Comparison of ENCODE assay signal across 29 cellular contexts in the genomic region with DNA sequence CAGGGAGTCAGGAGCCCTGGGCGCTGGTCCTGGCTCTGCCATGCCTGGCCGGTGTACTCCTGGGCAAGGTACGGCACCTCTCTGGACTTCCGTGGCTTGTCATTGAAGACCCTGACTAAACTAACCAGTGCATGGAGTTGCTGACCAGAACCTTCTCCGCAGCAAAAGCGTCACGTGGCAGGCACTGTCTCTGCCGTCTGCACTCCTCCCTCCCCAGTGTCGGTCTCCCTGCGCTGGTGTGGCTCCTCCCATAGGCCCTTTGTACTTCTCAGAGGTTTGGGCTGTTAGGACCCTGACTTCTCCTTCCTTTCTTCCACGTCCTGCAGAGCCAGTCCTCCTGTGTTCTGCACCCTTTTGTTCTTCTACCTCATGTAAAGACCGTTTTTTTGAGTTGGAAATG.
"Had no signal": no experiment of that assay in that cellular context is flagged by ENCODE, and none has a peak within 500 bp of the region (broad histone marks: within the 10 kb centered on the region; RNA-seq: fewer than 3 reads in every experiment).

No MANE protein-coding gene starts in this region.

- H3K27ac Mint-ChIP-seq: activated naive CD8-positive, alpha-beta T cell; stimulated activated memory B cell treated with anti-CD40 and anti-IgM and Interleukin-4, amounts not matched to agents 10 μg/mL and 1 μg/mL and 100 μg/mL, for 72 hours had no signal

- H3K9me3 Mint-ChIP-seq: stimulated activated memory B cell treated with anti-CD40 and anti-IgM and Interleukin-4, amounts not matched to agents 10 μg/mL and 1 μg/mL and 100 μg/mL, for 72 hours had no signal

- DNase-seq: activated CD4-positive, alpha-beta T cell treated with anti-CD3 and anti-CD28 coated beads, Interleukin-2, amount 50 U/mL, for 1 hour; activated effector memory CD4-positive, alpha-beta T cell treated with Interleukin-2 at 50 U/mL for 16 hours; activated naive CD4-positive, alpha-beta T cell treated with Interleukin-2 at 50 U/mL for 16 hours; anterior cingulate cortex; dermis blood vessel endothelial cell; effector CD4-positive, alpha-beta T cell; hippocampal formation; kidney glomerular epithelial cell; left ventricle myocardium inferior; nucleus accumbens; pancreas; stimulated activated CD4-positive, alpha-beta T cell treated with anti-CD3 and anti-CD28 coated beads, Interleukin-1b, Interleukin-23, amount 100 ng/mL, for 48 hours; stimulated activated CD4-positive, alpha-beta T cell treated with anti-CD3 and anti-CD28 coated beads, Interleukin-4, amount 100 ng/mL, for 4 hours; stimulated activated CD8-positive, alpha-beta memory T cell treated with anti-CD3 and anti-CD28 coated beads, Interleukin-4, amount 100 ng/mL, for 48 hours; stomach; T-helper 2 cell; thyroid gland had no signal

- H3K4me3 ChIP-seq: left ventricle myocardium inferior, lung, pancreas, prostate gland, smooth muscle cell, stomach, thyroid gland, upper lobe of left lung, vagina had no signal

- H3K9me3 ChIP-seq: left ventricle myocardium inferior, pancreas, prostate gland, stomach, thyroid gland, upper lobe of left lung, vagina had no signal

- FAIRE-seq: colon, endometrium, frontal cortex, pancreas had no signal

- H3K36me3 ChIP-seq: left ventricle myocardium inferior, pancreas, prostate gland, stomach, thyroid gland, upper lobe of left lung, vagina had no signal

- H3K4me2 ChIP-seq: smooth muscle cell had no signal

- H3K36me3 Mint-ChIP-seq: activated naive CD8-positive, alpha-beta T cell; stimulated activated memory B cell treated with anti-CD40 and anti-IgM and Interleukin-4, amounts not matched to agents 10 μg/mL and 1 μg/mL and 100 μg/mL, for 72 hours had no signal

- H3K4me1 ChIP-seq: left ventricle myocardium inferior, pancreas, prostate gland, stomach, thyroid gland, upper lobe of left lung had no signal

- H3K27me3 ChIP-seq: thyroid gland, upper lobe of left lung, vagina had no signal

- ATAC-seq: pancreas had no signal

- H3K27ac ChIP-seq: epithelial cell of prostate, left ventricle myocardium inferior, pancreas, prostate gland, stomach, thyroid gland, upper lobe of left lung, vagina had no signal

- H3K4me3 Mint-ChIP-seq: activated naive CD8-positive, alpha-beta T cell; nephron; stimulated activated memory B cell treated with anti-CD40 and anti-IgM and Interleukin-4, amounts not matched to agents 10 μg/mL and 1 μg/mL and 100 μg/mL, for 72 hours had no signal
